ENCODE assay signal across 30 cellular contexts in the genomic region with DNA sequence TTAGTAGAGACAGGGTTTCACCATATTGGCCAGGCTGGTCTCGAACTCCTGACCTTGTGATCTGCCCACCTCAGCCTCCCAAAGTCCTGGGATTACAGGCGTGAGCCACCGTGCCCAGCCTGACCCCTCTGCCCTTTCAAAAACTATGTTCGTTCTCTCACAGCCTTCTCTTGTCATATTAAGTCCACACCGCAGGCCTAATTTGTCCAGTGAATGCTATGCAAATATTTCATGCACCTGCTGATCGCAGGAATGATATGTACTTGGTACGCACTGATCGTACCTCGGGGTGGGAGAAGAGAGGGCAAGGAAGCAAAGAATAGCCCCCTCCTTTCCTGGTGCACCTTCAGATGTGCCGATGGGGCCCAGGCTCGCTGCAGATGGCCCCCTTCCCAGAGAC. TPM values are rescaled to one million over a fixed set of nuclear protein-coding genes. Genes with fewer than 3 reads are reported as not detected.
"Had no signal": no experiment of that assay in that cellular context is flagged by ENCODE, and none has a peak within 500 bp of the region (broad histone marks: within the 10 kb centered on the region; RNA-seq: fewer than 3 reads in every experiment).

No MANE protein-coding gene starts in this region.

- H3K36me3 ChIP-seq: ovary, sigmoid colon, thyroid gland, vagina had no signal

- H2AFZ ChIP-seq: hepatocyte had no signal

- H3K9me3 ChIP-seq: esophagus muscularis mucosa, gastroesophageal sphincter, heart left ventricle, mucosa of descending colon, ovary, psoas muscle, sigmoid colon, stomach, thyroid gland, vagina had no signal

- H3K27ac ChIP-seq: esophagus muscularis mucosa, foreskin keratinocyte, gastroesophageal sphincter, heart left ventricle, hepatocyte, ovary, psoas muscle, sigmoid colon, thyroid gland, vagina had no signal

- H3K4me3 ChIP-seq: esophagus muscularis mucosa, gastroesophageal sphincter, heart left ventricle, hepatocyte, lung, mucosa of descending colon, ovary, psoas muscle, sigmoid colon, stomach, thyroid gland, vagina had no signal

- H3K4me2 ChIP-seq: hepatocyte had no signal

- H3K27me3 ChIP-seq: esophagus muscularis mucosa, foreskin keratinocyte, gastroesophageal sphincter, heart left ventricle, hepatocyte, ovary, sigmoid colon, stomach, thyroid gland, vagina had no signal

- DNase-seq: effector CD8-positive, alpha-beta T cell; foreskin keratinocyte; heart left ventricle; kidney; mucosa of descending colon; naive thymus-derived CD4-positive, alpha-beta T cell; occipital lobe; ovary; psoas muscle; sigmoid colon; stimulated activated CD4-positive, alpha-beta T cell treated with anti-CD3 and anti-CD28 coated beads, Interleukin-2, amount 100 ng/mL, for 24 hours; stimulated activated CD4-positive, alpha-beta T cell treated with anti-CD3 and anti-CD28 coated beads, Interleukin-4, amount 100 ng/mL, for 24 hours; stimulated activated naive CD4-positive, alpha-beta T cell treated with Interleukin-2 at 50 U/mL for 16 hours; stomach; thyroid gland had no signal

- H3K4me1 ChIP-seq: psoas muscle had no signal

RNA-seq across cellular contexts. Expression of gene TMEM235, which starts 20.4 kb away (rescaled TPM):
- total RNA-seq: epithelial cell of proximal tubule; esophagus muscularis mucosa; fibroblast of lung; foreskin keratinocyte; gastroesophageal sphincter; heart left ventricle; kidney; left lobe of liver; liver; mucosa of descending colon; naive thymus-derived CD4-positive, alpha-beta T cell; occipital lobe; ovary; psoas muscle; renal cortical epithelial cell; right cardiac atrium; sigmoid colon; skeletal muscle tissue; stomach; subcutaneous adipose tissue; temporal lobe; thyroid gland; ureter; vagina had no signal
